In the genomic region with DNA sequence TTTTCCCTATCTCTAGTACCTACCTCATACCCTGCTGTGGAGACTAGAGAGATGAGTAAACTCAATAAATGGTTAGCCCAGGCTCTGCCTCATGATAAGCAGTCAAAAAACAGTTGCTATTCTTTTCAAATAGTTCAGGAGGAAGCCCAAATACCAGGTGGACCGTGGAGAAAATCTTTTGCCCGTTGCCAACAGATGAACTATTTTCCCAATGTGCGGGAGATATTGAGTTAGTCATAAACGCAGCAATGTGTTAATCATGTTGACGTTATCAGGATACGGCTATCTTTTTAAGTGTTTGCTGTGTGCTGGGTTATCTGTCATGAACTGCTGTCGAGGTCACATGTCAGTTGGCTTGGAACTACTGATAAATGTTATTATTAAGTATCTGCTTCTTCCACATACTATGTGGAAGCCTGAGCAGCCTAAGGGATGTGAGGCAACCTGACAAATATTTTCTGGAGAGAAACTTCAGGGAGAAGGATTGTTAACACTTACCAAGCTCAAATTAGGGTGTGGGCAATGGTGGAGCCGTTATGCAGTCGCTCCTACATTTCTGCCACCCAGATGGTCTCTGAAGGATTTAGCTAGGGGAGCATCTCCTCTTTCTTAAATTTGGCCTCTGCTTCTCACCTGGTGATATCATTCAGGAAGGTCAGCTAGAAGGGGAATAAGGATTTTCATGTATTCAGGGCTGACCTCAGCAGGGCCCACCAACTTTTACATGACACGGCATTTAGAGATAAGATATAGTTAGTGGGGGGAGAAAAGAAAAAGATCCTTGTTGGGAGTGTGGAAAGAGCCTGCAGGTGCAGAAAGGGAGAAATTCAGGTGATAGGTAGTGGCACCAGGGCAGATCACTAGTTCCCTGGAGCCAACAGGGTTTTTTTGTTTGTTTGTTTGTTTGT, we compare ENCODE assay signal across 1 cellular context.
TF ChIP-seq lines count a peak whose summit lies in the region.

No MANE protein-coding gene starts in this region.

TF ChIP-seq in K562, 482 proteins besides CTCF, POLR2A, EP300 and RAD21 (continued from another document):
- TF ChIP-seq, protein P1, sequence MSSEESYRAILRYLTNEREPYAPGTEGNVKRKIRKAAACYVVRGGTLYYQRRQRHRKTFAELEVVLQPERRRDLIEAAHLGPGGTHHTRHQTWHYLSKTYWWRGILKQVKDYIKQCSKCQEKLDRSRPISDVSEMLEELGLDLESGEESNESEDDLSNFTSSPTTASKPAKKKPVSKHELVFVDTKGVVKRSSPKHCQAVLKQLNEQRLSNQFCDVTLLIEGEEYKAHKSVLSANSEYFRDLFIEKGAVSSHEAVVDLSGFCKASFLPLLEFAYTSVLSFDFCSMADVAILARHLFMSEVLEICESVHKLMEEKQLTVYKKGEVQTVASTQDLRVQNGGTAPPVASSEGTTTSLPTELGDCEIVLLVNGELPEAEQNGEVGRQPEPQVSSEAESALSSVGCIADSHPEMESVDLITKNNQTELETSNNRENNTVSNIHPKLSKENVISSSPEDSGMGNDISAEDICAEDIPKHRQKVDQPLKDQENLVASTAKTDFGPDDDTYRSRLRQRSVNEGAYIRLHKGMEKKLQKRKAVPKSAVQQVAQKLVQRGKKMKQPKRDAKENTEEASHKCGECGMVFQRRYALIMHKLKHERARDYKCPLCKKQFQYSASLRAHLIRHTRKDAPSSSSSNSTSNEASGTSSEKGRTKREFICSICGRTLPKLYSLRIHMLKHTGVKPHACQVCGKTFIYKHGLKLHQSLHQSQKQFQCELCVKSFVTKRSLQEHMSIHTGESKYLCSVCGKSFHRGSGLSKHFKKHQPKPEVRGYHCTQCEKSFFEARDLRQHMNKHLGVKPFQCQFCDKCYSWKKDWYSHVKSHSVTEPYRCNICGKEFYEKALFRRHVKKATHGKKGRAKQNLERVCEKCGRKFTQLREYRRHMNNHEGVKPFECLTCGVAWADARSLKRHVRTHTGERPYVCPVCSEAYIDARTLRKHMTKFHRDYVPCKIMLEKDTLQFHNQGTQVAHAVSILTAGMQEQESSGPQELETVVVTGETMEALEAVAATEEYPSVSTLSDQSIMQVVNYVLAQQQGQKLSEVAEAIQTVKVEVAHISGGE (CRISPR knock-in tag; IDR thresholded peaks at IDR 0.05), result peak in 1 of 3 experiments; percentile 92; a peak in 2 of 6 replicates
- TF ChIP-seq ASH1L (IDR thresholded peaks at IDR 0.05; ENCODE audit: borderline replicate concordance, low read depth, partially characterized antibody) (no peak), BRD4 (IDR thresholded peaks at IDR 0.05) (no peak), GABPB1 (CRISPR knock-in tag; IDR thresholded peaks at IDR 0.05) (peak; percentile 59), FUS (optimal IDR thresholded peaks at IDR 0.05; ENCODE audit: low read depth, low read length) (no peak), ZNF766 (CRISPR knock-in tag; conservative IDR thresholded peaks at IDR 0.05) (peak; percentile 97), TEAD4 (IDR thresholded peaks at IDR 0.05; ENCODE audit: low read length) (peak; percentile 100), TEAD4 (CRISPR knock-in tag; IDR thresholded peaks at IDR 0.05; ENCODE audit: borderline replicate concordance) (no peak), CBX8 (IDR thresholded peaks at IDR 0.05; ENCODE audit: borderline replicate concordance, extremely low read depth, low read depth, low read length, poor library complexity, severe bottlenecking) (no peak), DIDO1 (tag; IDR thresholded peaks at IDR 0.05; ENCODE audit: low read depth) (peak; percentile 75)
- TF ChIP-seq, protein P2, sequence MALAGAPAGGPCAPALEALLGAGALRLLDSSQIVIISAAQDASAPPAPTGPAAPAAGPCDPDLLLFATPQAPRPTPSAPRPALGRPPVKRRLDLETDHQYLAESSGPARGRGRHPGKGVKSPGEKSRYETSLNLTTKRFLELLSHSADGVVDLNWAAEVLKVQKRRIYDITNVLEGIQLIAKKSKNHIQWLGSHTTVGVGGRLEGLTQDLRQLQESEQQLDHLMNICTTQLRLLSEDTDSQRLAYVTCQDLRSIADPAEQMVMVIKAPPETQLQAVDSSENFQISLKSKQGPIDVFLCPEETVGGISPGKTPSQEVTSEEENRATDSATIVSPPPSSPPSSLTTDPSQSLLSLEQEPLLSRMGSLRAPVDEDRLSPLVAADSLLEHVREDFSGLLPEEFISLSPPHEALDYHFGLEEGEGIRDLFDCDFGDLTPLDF (CRISPR knock-in tag; IDR thresholded peaks at IDR 0.05), result 0 out of 2 replicates have a peak, but pooled peaks have one; percentile 24
- TF ChIP-seq, protein P3, sequence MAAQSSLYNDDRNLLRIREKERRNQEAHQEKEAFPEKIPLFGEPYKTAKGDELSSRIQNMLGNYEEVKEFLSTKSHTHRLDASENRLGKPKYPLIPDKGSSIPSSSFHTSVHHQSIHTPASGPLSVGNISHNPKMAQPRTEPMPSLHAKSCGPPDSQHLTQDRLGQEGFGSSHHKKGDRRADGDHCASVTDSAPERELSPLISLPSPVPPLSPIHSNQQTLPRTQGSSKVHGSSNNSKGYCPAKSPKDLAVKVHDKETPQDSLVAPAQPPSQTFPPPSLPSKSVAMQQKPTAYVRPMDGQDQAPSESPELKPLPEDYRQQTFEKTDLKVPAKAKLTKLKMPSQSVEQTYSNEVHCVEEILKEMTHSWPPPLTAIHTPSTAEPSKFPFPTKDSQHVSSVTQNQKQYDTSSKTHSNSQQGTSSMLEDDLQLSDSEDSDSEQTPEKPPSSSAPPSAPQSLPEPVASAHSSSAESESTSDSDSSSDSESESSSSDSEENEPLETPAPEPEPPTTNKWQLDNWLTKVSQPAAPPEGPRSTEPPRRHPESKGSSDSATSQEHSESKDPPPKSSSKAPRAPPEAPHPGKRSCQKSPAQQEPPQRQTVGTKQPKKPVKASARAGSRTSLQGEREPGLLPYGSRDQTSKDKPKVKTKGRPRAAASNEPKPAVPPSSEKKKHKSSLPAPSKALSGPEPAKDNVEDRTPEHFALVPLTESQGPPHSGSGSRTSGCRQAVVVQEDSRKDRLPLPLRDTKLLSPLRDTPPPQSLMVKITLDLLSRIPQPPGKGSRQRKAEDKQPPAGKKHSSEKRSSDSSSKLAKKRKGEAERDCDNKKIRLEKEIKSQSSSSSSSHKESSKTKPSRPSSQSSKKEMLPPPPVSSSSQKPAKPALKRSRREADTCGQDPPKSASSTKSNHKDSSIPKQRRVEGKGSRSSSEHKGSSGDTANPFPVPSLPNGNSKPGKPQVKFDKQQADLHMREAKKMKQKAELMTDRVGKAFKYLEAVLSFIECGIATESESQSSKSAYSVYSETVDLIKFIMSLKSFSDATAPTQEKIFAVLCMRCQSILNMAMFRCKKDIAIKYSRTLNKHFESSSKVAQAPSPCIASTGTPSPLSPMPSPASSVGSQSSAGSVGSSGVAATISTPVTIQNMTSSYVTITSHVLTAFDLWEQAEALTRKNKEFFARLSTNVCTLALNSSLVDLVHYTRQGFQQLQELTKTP (IDR thresholded peaks at IDR 0.05; ENCODE audit: low read depth in 1 of 2, partially characterized antibody in 2 of 2), result peak; percentile 35 to 91
- TF ChIP-seq, protein P4, sequence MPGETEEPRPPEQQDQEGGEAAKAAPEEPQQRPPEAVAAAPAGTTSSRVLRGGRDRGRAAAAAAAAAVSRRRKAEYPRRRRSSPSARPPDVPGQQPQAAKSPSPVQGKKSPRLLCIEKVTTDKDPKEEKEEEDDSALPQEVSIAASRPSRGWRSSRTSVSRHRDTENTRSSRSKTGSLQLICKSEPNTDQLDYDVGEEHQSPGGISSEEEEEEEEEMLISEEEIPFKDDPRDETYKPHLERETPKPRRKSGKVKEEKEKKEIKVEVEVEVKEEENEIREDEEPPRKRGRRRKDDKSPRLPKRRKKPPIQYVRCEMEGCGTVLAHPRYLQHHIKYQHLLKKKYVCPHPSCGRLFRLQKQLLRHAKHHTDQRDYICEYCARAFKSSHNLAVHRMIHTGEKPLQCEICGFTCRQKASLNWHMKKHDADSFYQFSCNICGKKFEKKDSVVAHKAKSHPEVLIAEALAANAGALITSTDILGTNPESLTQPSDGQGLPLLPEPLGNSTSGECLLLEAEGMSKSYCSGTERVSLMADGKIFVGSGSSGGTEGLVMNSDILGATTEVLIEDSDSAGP (CRISPR knock-in tag; IDR thresholded peaks at IDR 0.05), result no peak
TF ChIP-seq in K562: peak in this region for 188.
